In genomic region chr17:57597531-57598453, GRCh38 we compare ENCODE assay signal across 8 cellular contexts.
A peak's percentile ranks its signal among the peaks of the same experiment; 100 is the strongest.
DNase-seq lines count a peak whose midpoint lies in the region; ATAC-seq and TF ChIP-seq lines count a peak whose summit lies in the region.

No MANE protein-coding gene starts in this region.

- H3K9me3 ChIP-seq in adipocyte (ENCODE audit: control insufficient read depth, low read length) (peaks cover 6% of the 10 kb centered on the region), heart right ventricle (peaks cover 0 to 10% (median 0%) of the 10 kb centered on the region in 11 donors)

- H3K27ac ChIP-seq in heart right ventricle: peak overlapping the region in 8 of 10 donors; percentile 5 to 65 (median 58)

- ATAC-seq in heart right ventricle (peak in 7 of 8 donors; percentile 39 to 80 (median 71)), HG02571 (IDR thresholded peaks at IDR 0.05; ENCODE audit: unreplicated experiment) (no peak), GM21515 (IDR thresholded peaks at IDR 0.05; ENCODE audit: unreplicated experiment) (no peak)

- H3K4me3 ChIP-seq in HFF-Myc (replicated peaks; ENCODE audit: low read depth, low read length): no peak overlapping the region
- no peak overlapping the region for H3K4me3 ChIP-seq in adipocyte (ENCODE audit: low read length)
- no peak overlapping the region for H3K4me3 ChIP-seq in heart right ventricle

- H3K4me1 ChIP-seq in adipocyte (ENCODE audit: control insufficient read depth, insufficient read depth, low read length): no peaks in the 10 kb centered on the region
- peaks cover 0 to 57% (median 34%) of the 10 kb centered on the region in 9 donors for H3K4me1 ChIP-seq in heart right ventricle

- no peak overlapping the region for H3K4me3 Mint-ChIP-seq in Calu3 (ENCODE audit: low read depth, unreplicated experiment)
- no peak overlapping the region for H3K4me3 Mint-ChIP-seq in progenitor cell of endocrine pancreas (ENCODE audit: low read depth)

- H3K9me3 Mint-ChIP-seq in Calu3 (ENCODE audit: low read depth, unreplicated experiment): no peaks in the 10 kb centered on the region
- no peaks in the 10 kb centered on the region for H3K9me3 Mint-ChIP-seq in progenitor cell of endocrine pancreas (ENCODE audit: low read depth)

- peaks cover 2% of the 10 kb centered on the region for H3K27me3 ChIP-seq in adipocyte (replicated peaks; ENCODE audit: control insufficient read depth, insufficient read depth, low read length)
- H3K27me3 ChIP-seq in heart right ventricle: no peaks in the 10 kb centered on the region

- CTCF ChIA-PET in Calu3 (lab: Charles Lee): interaction anchor here (0.6 to 1.4 kb wide), 3 partner anchors 74 to 355 kb away, joined by 3 to 4 read pairs (median 3); no protein-coding TSS in a partner anchor

- H3K36me3 ChIP-seq in adipocyte (ENCODE audit: control insufficient read depth, insufficient read depth, low read length, severe bottlenecking) (no peaks in the 10 kb centered on the region), heart right ventricle (no peaks in the 10 kb centered on the region)

- no TSS peak for BruUV-seq in Calu3 (replicated peaks; lab: Mats Ljungman, UMichigan)

- intact Hi-C loops in Calu3 (cut with micrococcal nuclease; ENCODE audit: unreplicated experiment) (loop anchor here (5.0 kb wide), 2 partner anchors 75 to 150 kb away; partner anchors contain the start of gene CCDC182), heart right ventricle (cut with DNase I) (loop anchor here (1.0 to 10.0 kb wide), 11 partner anchors 73 to 353 kb away; partner anchors contain the start of genes CCDC182 (in 7 of the 10) and MSI2 (in 1 of the 10))

- DNase-seq in Calu3 (peak; percentile 52), HFF-Myc (ENCODE audit: extremely low read depth, low read depth) (peak; percentile 49), NCI-H82 (lab: John Stamatoyannopoulos, UW) (peak; percentile 94), adipocyte (ENCODE audit: low read depth) (peak; percentile 86), heart right ventricle (peak; percentile 57 to 81), progenitor cell of endocrine pancreas (ENCODE audit: low spot score, unreplicated experiment) (peak; percentile 52)

- no peaks in the 10 kb centered on the region for H3K27me3 Mint-ChIP-seq in Calu3 (ENCODE audit: unreplicated experiment)
- no peaks in the 10 kb centered on the region for H3K27me3 Mint-ChIP-seq in progenitor cell of endocrine pancreas

- 58 to 60% methylated on average over 8 of the region's 8 CpGs for WGBS in heart right ventricle, 2 donors

- TF ChIP-seq CTCF in Calu3 (IDR thresholded peaks at IDR 0.05; ENCODE audit: unreplicated experiment) (peak; percentile 60), HFF-Myc (IDR thresholded peaks at IDR 0.05; ENCODE audit: low read depth, low read length, missing control alignments) (peak; percentile 94), heart right ventricle (IDR thresholded peaks at IDR 0.05) (peak; percentile 67 to 93 (median 85)), progenitor cell of endocrine pancreas (IDR thresholded peaks at IDR 0.05; ENCODE audit: unreplicated experiment) (peak; percentile 82)

- peaks cover 8% of the 10 kb centered on the region for H3K4me1 Mint-ChIP-seq in Calu3 (ENCODE audit: low read depth, unreplicated experiment)
- peaks cover 16% of the 10 kb centered on the region for H3K4me1 Mint-ChIP-seq in progenitor cell of endocrine pancreas (ENCODE audit: low read depth)

- H3K27ac Mint-ChIP-seq in Calu3 (ENCODE audit: unreplicated experiment) (no peak overlapping the region), progenitor cell of endocrine pancreas (peak overlapping the region; percentile 75)

- H3K36me3 Mint-ChIP-seq in Calu3 (ENCODE audit: insufficient read depth, unreplicated experiment): no peaks in the 10 kb centered on the region
- H3K36me3 Mint-ChIP-seq in progenitor cell of endocrine pancreas (ENCODE audit: insufficient read depth): peaks cover 16% of the 10 kb centered on the region

- H3K9ac ChIP-seq in adipocyte (ENCODE audit: low read length): no peak overlapping the region

Comparison
In these comparisons a context has a peak if more than half of its experiments do, and no peak if none do; other contexts are left out.
1. ATAC-seq: peak in heart right ventricle (7 of 8); none in HG02571 (single experiment) and GM21515 (single experiment).
2. Peak in every context shown above with its lines, with median percentiles within 50 percentile points of each other: DNase-seq and CTCF ChIP-seq.